In genomic region chr19:8209965-8210659, GRCh38 we compare ENCODE assay signal across 1 cellular context.
TF ChIP-seq lines count a peak whose summit lies in the region.

No MANE protein-coding gene starts in this region.

TF ChIP-seq in HepG2, 621 proteins besides CTCF, POLR2A, EP300 and RAD21 (continued from another document):
- TF ChIP-seq ZBTB40 (IDR thresholded peaks at IDR 0.05) (no peak), ZBTB40 (CRISPR knock-in tag; IDR thresholded peaks at IDR 0.05) (no peak), ZNF10 (CRISPR knock-in tag; IDR thresholded peaks at IDR 0.05; ENCODE audit: borderline replicate concordance, low read depth) (no peak), CERS6 (CRISPR knock-in tag; IDR thresholded peaks at IDR 0.05) (0 out of 2 replicates have a peak, but pooled peaks have one; percentile 5), MAX (IDR thresholded peaks at IDR 0.05) (peak; percentile 11; the same call in 1 of the 2 replicates), ZNF678 (CRISPR knock-in tag; IDR thresholded peaks at IDR 0.05) (peak; percentile 42; the same call in 1 of the 2 replicates), ZNF563 (CRISPR knock-in tag; IDR thresholded peaks at IDR 0.05) (0 out of 2 replicates have a peak, but pooled peaks have one; percentile 7), BRCA1 (CRISPR knock-in tag; IDR thresholded peaks at IDR 0.05) (0 out of 2 replicates have a peak, but pooled peaks have one; percentile 12), KDM1A (CRISPR knock-in tag; IDR thresholded peaks at IDR 0.05) (no peak), ZNF614 (CRISPR knock-in tag; IDR thresholded peaks at IDR 0.05; ENCODE audit: borderline replicate concordance) (0 out of 2 replicates have a peak, but pooled peaks have one; percentile 17), TFE3 (CRISPR knock-in tag; IDR thresholded peaks at IDR 0.05) (no peak), LRRFIP1 (CRISPR knock-in tag; conservative IDR thresholded peaks at IDR 0.05) (no peak), LCORL (IDR thresholded peaks at IDR 0.05) (no peak), LCORL (CRISPR knock-in tag; IDR thresholded peaks at IDR 0.05) (0 out of 2 replicates have a peak, but pooled peaks have one; percentile 26), DR1 (CRISPR knock-in tag; IDR thresholded peaks at IDR 0.05) (no peak), NAIF1 (CRISPR knock-in tag; IDR thresholded peaks at IDR 0.05; ENCODE audit: borderline replicate concordance) (no peak), ZFP90 (CRISPR knock-in tag; IDR thresholded peaks at IDR 0.05; ENCODE audit: borderline replicate concordance) (no peak; the same call in 1 of the 2 replicates), TERF1 (CRISPR knock-in tag; IDR thresholded peaks at IDR 0.05) (no peak), TARDBP (CRISPR knock-in tag; IDR thresholded peaks at IDR 0.05) (no peak), KLF12 (CRISPR knock-in tag; IDR thresholded peaks at IDR 0.05; ENCODE audit: borderline replicate concordance) (peak; percentile 17; the same call in 1 of the 2 replicates), ZNF580 (CRISPR knock-in tag; IDR thresholded peaks at IDR 0.05; ENCODE audit: borderline replicate concordance, low read depth) (0 out of 2 replicates have a peak, but pooled peaks have one; percentile 4), HNF1B (CRISPR knock-in tag; IDR thresholded peaks at IDR 0.05) (no peak), HMGXB4 (CRISPR knock-in tag; IDR thresholded peaks at IDR 0.05; ENCODE audit: borderline replicate concordance in 1 of 2, low read depth in 1 of 2) (0 out of 4 replicates have a peak, but pooled peaks of 1 of the 2 experiments have one; percentile 24), PHF8 (CRISPR knock-in tag; IDR thresholded peaks at IDR 0.05) (0 out of 2 replicates have a peak, but pooled peaks have one; percentile 37), ZNF296 (CRISPR knock-in tag; conservative IDR thresholded peaks at IDR 0.05) (0 out of 2 replicates have a peak, but pooled peaks have one; percentile 10), ZKSCAN1 (IDR thresholded peaks at IDR 0.05; ENCODE audit: low read length) (no peak), SMAD1 (CRISPR knock-in tag; IDR thresholded peaks at IDR 0.05; ENCODE audit: borderline replicate concordance, low read depth) (no peak), CREB3 (CRISPR knock-in tag; IDR thresholded peaks at IDR 0.05) (0 out of 2 replicates have a peak, but pooled peaks have one; percentile 39), ZNF766 (CRISPR knock-in tag; IDR thresholded peaks at IDR 0.05; ENCODE audit: borderline replicate concordance) (no peak), JUN (CRISPR knock-in tag; IDR thresholded peaks at IDR 0.05) (no peak)
